23 cellular contexts compared by ENCODE assay signal in the genomic region with DNA sequence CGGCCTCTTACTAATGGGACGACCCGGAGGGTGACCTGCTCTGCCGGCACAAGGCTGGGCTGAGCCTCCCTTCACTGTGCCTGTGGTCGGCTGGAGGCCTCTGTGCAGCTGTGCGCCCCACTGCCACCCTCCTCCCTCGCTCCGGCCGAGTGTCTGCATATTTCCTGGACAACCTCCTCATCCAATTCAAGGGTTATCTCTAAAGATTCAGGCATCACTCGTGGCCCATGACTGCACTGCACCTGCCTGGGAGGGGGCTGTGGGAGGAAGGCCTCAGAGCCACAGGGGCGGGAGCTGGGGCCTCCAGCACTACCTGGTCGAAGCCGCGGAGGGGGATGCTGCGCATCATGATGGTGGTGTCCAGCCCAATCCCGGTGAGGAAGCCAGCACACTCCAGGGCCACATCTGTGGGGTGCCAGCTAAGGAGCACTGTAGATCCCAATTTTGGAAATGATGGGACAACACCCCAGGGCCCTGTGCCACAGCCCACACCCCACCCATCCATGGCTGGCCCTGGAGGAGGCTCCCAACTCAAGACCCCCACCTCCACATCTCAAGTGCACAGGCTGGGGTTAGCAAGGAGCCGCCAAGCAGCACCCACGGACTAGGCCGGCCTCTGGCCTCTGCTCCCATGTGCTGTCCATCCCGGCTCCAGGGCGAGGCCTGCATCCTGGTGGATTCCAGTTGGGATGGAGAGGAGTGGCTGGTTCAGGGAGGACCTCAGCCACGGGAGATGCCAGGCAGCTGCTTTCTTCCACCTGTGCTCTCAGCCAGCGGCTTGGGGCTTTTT.
"Had no signal": no experiment of that assay in that cellular context is flagged by ENCODE, and none has a peak within 500 bp of the region (broad histone marks: within the 10 kb centered on the region; RNA-seq: fewer than 3 reads in every experiment).

No MANE protein-coding gene starts in this region.

- H2AFZ ChIP-seq: hepatocyte had no signal

- H3K4me2 ChIP-seq: hepatocyte had no signal

- H3K79me2 ChIP-seq: hepatocyte had no signal

- H3K27me3 Mint-ChIP-seq: activated CD4-positive, alpha-beta memory T cell treated with anti-CD3 and anti-CD28 coated beads, Interleukin-2, amount 10 ng/mL, durations not matched to agents 7 days and 5 days; activated CD4-positive, alpha-beta T cell treated with anti-CD3 and anti-CD28 coated beads, Interleukin-2, amount 10 ng/mL, durations not matched to agents 24 days and 14 days; T-cell had no signal

- H3K4me3 Mint-ChIP-seq: activated CD4-positive, alpha-beta memory T cell treated with anti-CD3 and anti-CD28 coated beads, Interleukin-2, amount 10 ng/mL, durations not matched to agents 7 days and 5 days; activated CD4-positive, alpha-beta T cell treated with anti-CD3 and anti-CD28 coated beads, Interleukin-2, amount 10 ng/mL, durations not matched to agents 24 days and 14 days; immature natural killer cell; natural killer cell; T-helper 2 cell treated with Interferon-gamma antibody and Interleukin-4, amounts not matched to agents 5 μg/mL and 100 μg/mL, for 36 hours had no signal

- H3K27ac ChIP-seq: ascending aorta, brain microvascular endothelial cell, hepatocyte, upper lobe of right lung, VCaP had no signal

- H3K9me3 Mint-ChIP-seq: activated CD4-positive, alpha-beta memory T cell treated with anti-CD3 and anti-CD28 coated beads, Interleukin-2, amount 10 ng/mL, durations not matched to agents 7 days and 5 days; activated CD4-positive, alpha-beta T cell treated with anti-CD3 and anti-CD28 coated beads, Interleukin-2, amount 10 ng/mL, durations not matched to agents 24 days and 14 days; immature natural killer cell; natural killer cell; T-cell; T-helper 2 cell treated with Interferon-gamma antibody and Interleukin-4, amounts not matched to agents 5 μg/mL and 100 μg/mL, for 36 hours had no signal

- H3K27me3 ChIP-seq: ascending aorta, brain microvascular endothelial cell, hepatocyte, upper lobe of right lung had no signal

- H3K27ac Mint-ChIP-seq: activated CD4-positive, alpha-beta memory T cell treated with anti-CD3 and anti-CD28 coated beads, Interleukin-2, amount 10 ng/mL, durations not matched to agents 7 days and 5 days; activated CD4-positive, alpha-beta T cell treated with anti-CD3 and anti-CD28 coated beads, Interleukin-2, amount 10 ng/mL, durations not matched to agents 24 days and 14 days; natural killer cell; progenitor cell of endocrine pancreas; T-helper 2 cell treated with Interferon-gamma antibody and Interleukin-4, amounts not matched to agents 5 μg/mL and 100 μg/mL, for 36 hours had no signal

- ATAC-seq: natural killer cell, T-cell, upper lobe of right lung had no signal

- H3K9me3 ChIP-seq: ascending aorta, upper lobe of right lung had no signal

- H3K4me1 Mint-ChIP-seq: natural killer cell had no signal

- H3K4me3 ChIP-seq: ascending aorta, hepatocyte, upper lobe of right lung had no signal

- DNase-seq: activated CD4-positive, alpha-beta memory T cell treated with anti-CD3 and anti-CD28 coated beads, Interleukin-2, amount 10 ng/mL, durations not matched to agents 7 days and 5 days; activated CD4-positive, alpha-beta T cell treated with anti-CD3 and anti-CD28 coated beads, Interleukin-2, amount 10 ng/mL, durations not matched to agents 24 days and 14 days; activated effector memory CD4-positive, alpha-beta T cell treated with anti-CD3 and anti-CD28 coated beads, Interleukin-2, amount 50 U/mL, for 16 hours; activated naive CD4-positive, alpha-beta T cell treated with anti-CD3 and anti-CD28 coated beads, Interleukin-2, amount 50 U/mL, for 16 hours; activated T-cell treated with anti-CD3 and anti-CD28 coated beads for 4 hours; brain microvascular endothelial cell; central memory CD4-positive, alpha-beta T cell; effector memory CD4-positive, alpha-beta T cell; foreskin melanocyte; immature natural killer cell; kidney glomerular epithelial cell; midbrain; natural killer cell; retina; stimulated activated CD4-positive, alpha-beta T cell treated with anti-CD3 and anti-CD28 coated beads, Interleukin-4, amount 100 ng/mL, for 24 hours; stimulated activated naive CD8-positive, alpha-beta T cell treated with anti-CD3 and anti-CD28 coated beads, Interleukin-15, Interleukin-2, amounts not matched to agents 100 U/mL and 50 U/mL, for 24 hours; T-cell; upper lobe of right lung had no signal

- H3K36me3 Mint-ChIP-seq: natural killer cell had no signal

- H3K4me1 ChIP-seq: ascending aorta, upper lobe of right lung had no signal
